In genomic region chr5:16617272-16617973, GRCh38 we compare ENCODE assay signal across 9 cellular contexts. TPM values are rescaled to one million over a fixed set of nuclear protein-coding genes. Genes with fewer than 3 reads are reported as not detected.
DNase-seq lines count a peak whose midpoint lies in the region; ATAC-seq, FAIRE-seq and TF ChIP-seq lines count a peak whose summit lies in the region.
"Had no signal": no experiment of that assay in that cellular context is flagged by ENCODE, and none has a peak within 500 bp of the region (broad histone marks: within the 10 kb centered on the region; RNA-seq: fewer than 3 reads in every experiment).

No MANE protein-coding gene starts in this region.

- H3K4me3 Mint-ChIP-seq in H9 (no peak overlapping the region), type B pancreatic cell (no peak overlapping the region)

- ATAC-seq in upper lobe of right lung, result no peak

- H3K4me2 ChIP-seq in H9 (ENCODE audit: insufficient read depth, insufficient read length, low read length), result peak overlapping the region; percentile 90

- peaks cover 12% of the 10 kb centered on the region; the same call in 1 of the 2 replicates for H3K4me1 ChIP-seq in H9 (ENCODE audit: insufficient read depth, low read length)
- peaks cover 0 to 12% of the 10 kb centered on the region in 2 donors for H3K4me1 ChIP-seq in muscle layer of duodenum (ENCODE audit: control insufficient read depth in 1 of 2, insufficient read depth in 2 of 2, low read length in 2 of 2)
- peaks cover 8% of the 10 kb centered on the region for H3K4me1 ChIP-seq in upper lobe of right lung

- no peak overlapping the region for H2BK120ac ChIP-seq in H9 (ENCODE audit: low read depth, low read length, poor library complexity, severe bottlenecking)

- peaks cover 13% of the 10 kb centered on the region for H3K23me2 ChIP-seq in H9 (ENCODE audit: insufficient read length, low read depth, low read length, poor library complexity, severe bottlenecking)

- no peak for TF ChIP-seq CTCF in H9 (conservative IDR thresholded peaks at IDR 0.05)
- no peak for TF ChIP-seq CTCF in upper lobe of right lung (IDR thresholded peaks at IDR 0.05)
- TF ChIP-seq CTCF in type B pancreatic cell (conservative IDR thresholded peaks at IDR 0.05), result no peak

- no peak overlapping the region for H2AK5ac ChIP-seq in H9 (ENCODE audit: insufficient read length, low read length)

- no peak overlapping the region for H2BK12ac ChIP-seq in H9 (ENCODE audit: insufficient read length, low read depth, low read length)

- H3T11ph ChIP-seq in H9 (ENCODE audit: low read length), result no peak overlapping the region

- no peak overlapping the region for H2BK20ac ChIP-seq in H9 (ENCODE audit: low read depth, low read length, poor library complexity, severe bottlenecking)

- no CpG with 5 or more reads among the region's 27 CpGs for WGBS in H9 (ENCODE audit: extremely low coverage, insufficient read length, low lambda C conversion rate)

- DNase-seq in H9 (peak; percentile 56), T-helper 22 cell (ENCODE audit: low read depth) (peak; percentile 61), cerebellar cortex (ENCODE audit: low spot score) (peak; percentile 41), upper lobe of right lung (no peak), DMS 273 (lab: John Stamatoyannopoulos, UW; ENCODE audit: unreplicated experiment) (no peak), type B pancreatic cell (ENCODE audit: extremely low spot score, unreplicated experiment) (no peak), urothelium cell line (ENCODE audit: low spot score) (no peak)

- intact Hi-C loops in upper lobe of right lung (cut with DNase I), result no loop called here

- H3K36me3 Mint-ChIP-seq in H9 (ENCODE audit: insufficient read depth in 1 of 3, low read depth in 3 of 3), result peaks cover 0 to 4% (median 0%) of the 10 kb centered on the region in 3 experiments; a peak in 1 of 7 replicates
- no peaks in the 10 kb centered on the region for H3K36me3 Mint-ChIP-seq in type B pancreatic cell

- no peak overlapping the region for H3K4ac ChIP-seq in H9 (ENCODE audit: low read depth, low read length)

- no peak overlapping the region for H3K27ac Mint-ChIP-seq in H9
- no peak overlapping the region for H3K27ac Mint-ChIP-seq in type B pancreatic cell
- H3K27ac Mint-ChIP-seq: T-helper 1 cell treated with Interleukin-12 subunit alpha and Interleukin-12 subunit beta and Interleukin-4 antibody, amounts not matched to agents 30 μg/mL and 1 μg/mL, for 36 hours had no signal

- no peak overlapping the region for H3K23ac ChIP-seq in H9 (ENCODE audit: insufficient read length, low read depth, low read length)

- peaks cover 7 to 13% of the 10 kb centered on the region in 2 experiments for H3K4me1 Mint-ChIP-seq in H9
- H3K4me1 Mint-ChIP-seq in type B pancreatic cell (ENCODE audit: unreplicated experiment), result peaks cover 12% of the 10 kb centered on the region

- no peaks in the 10 kb centered on the region for H3K79me2 ChIP-seq in H9 (ENCODE audit: insufficient read depth, low read length)

- no peak overlapping the region for H3K9ac ChIP-seq in H9 (ENCODE audit: extremely low read depth, insufficient read length, low read length)

- H3K27me3 ChIP-seq in H9 (ENCODE audit: insufficient read depth, low read length) (peaks cover 9% of the 10 kb centered on the region; the same call in 1 of the 2 replicates), muscle layer of duodenum (ENCODE audit: low read depth, low read length) (no peaks in the 10 kb centered on the region), upper lobe of right lung (no peaks in the 10 kb centered on the region)

- no peak overlapping the region for H4K8ac ChIP-seq in H9 (replicated peaks; ENCODE audit: insufficient read length, low read depth, low read length)

- H3K9me3 ChIP-seq in H9 (ENCODE audit: control insufficient read depth, low read depth, low read length), result no peaks in the 10 kb centered on the region
- H3K9me3 ChIP-seq in muscle layer of duodenum (ENCODE audit: control insufficient read depth in 1 of 2, low read length in 2 of 2), result no peaks in the 10 kb centered on the region
- no peaks in the 10 kb centered on the region for H3K9me3 ChIP-seq in upper lobe of right lung

- no peak overlapping the region for H2AFZ ChIP-seq in H9 (ENCODE audit: low read length)

- no peak overlapping the region for H3K56ac ChIP-seq in H9 (ENCODE audit: insufficient read length, low read depth, low read length)

- H3K79me1 ChIP-seq in H9 (ENCODE audit: insufficient read depth, low read depth, low read length, poor library complexity, severe bottlenecking), result no peaks in the 10 kb centered on the region

- H3K4me3 ChIP-seq in muscle layer of duodenum (ENCODE audit: low read depth in 1 of 2, low read length in 2 of 2) (peak overlapping the region; percentile 35 to 86), upper lobe of right lung (peak overlapping the region; percentile 69)

- H3K27me3 Mint-ChIP-seq in H9 (ENCODE audit: low read depth), result peaks cover 36% of the 10 kb centered on the region
- H3K27me3 Mint-ChIP-seq in type B pancreatic cell, result peaks cover 28% of the 10 kb centered on the region

- no peak overlapping the region for H2BK15ac ChIP-seq in H9 (ENCODE audit: low read depth, low read length)

- no peak for FAIRE-seq in urothelium cell line (lab: Jason Lieb, UNC)

- no peak overlapping the region for H4K91ac ChIP-seq in H9 (ENCODE audit: insufficient read length, low read depth, low read length)

- H4K5ac ChIP-seq in H9 (ENCODE audit: insufficient read length, low read depth, low read length), result no peak overlapping the region

- H2BK5ac ChIP-seq in H9 (ENCODE audit: insufficient read length, low read length), result no peak overlapping the region

- no peak overlapping the region for H3K14ac ChIP-seq in H9 (ENCODE audit: insufficient read depth, low read length)

- H4K20me1 ChIP-seq in H9 (ENCODE audit: control insufficient read depth, insufficient read depth, insufficient read length), result no peaks in the 10 kb centered on the region

- H3K18ac ChIP-seq in H9 (ENCODE audit: insufficient read length, low read depth, low read length), result no peak overlapping the region

- no peaks in the 10 kb centered on the region for H3K36me3 ChIP-seq in muscle layer of duodenum (ENCODE audit: control insufficient read depth in 1 of 2, insufficient read depth in 2 of 2, low read length in 2 of 2)
- no peaks in the 10 kb centered on the region for H3K36me3 ChIP-seq in upper lobe of right lung

- H3K9me3 Mint-ChIP-seq in H9 (peaks cover 0 to 2% of the 10 kb centered on the region in 2 experiments; a peak in 1 of 5 replicates), type B pancreatic cell (no peaks in the 10 kb centered on the region)
- H3K9me3 Mint-ChIP-seq: T-helper 1 cell treated with Interleukin-12 subunit alpha and Interleukin-12 subunit beta and Interleukin-4 antibody, amounts not matched to agents 30 μg/mL and 1 μg/mL, for 36 hours had no signal

- H3K27ac ChIP-seq in H9 (ENCODE audit: insufficient read length, low read depth, low read length), result no peak overlapping the region
- no peak overlapping the region for H3K27ac ChIP-seq in muscle layer of duodenum (ENCODE audit: low read length)
- peak overlapping the region; percentile 33 for H3K27ac ChIP-seq in upper lobe of right lung

RNA-seq across cellular contexts. Expression of gene RETREG1, which starts 0.6 kb away (rescaled TPM):
- total RNA-seq in H9 (2021) (3.3 and 3.4 TPM in 2 replicates), upper lobe of right lung (22.8 TPM), type B pancreatic cell (ENCODE audit: low replicate concordance) (11.6 and 18.8 TPM in 2 replicates)

Comparison
In these comparisons a context has a peak if more than half of its experiments do, and no peak if none do; other contexts are left out.
1. DNase-seq: peak in H9 (single experiment), T-helper 22 cell (single experiment) and cerebellar cortex (single experiment); none in upper lobe of right lung (single experiment), DMS 273 (single experiment), type B pancreatic cell (single experiment) and urothelium cell line (single experiment).